Comparison of ENCODE assay signal across 13 cellular contexts in genomic region chr5:177364159-177364962, GRCh38. TPM values are rescaled to one million over a fixed set of nuclear protein-coding genes. Genes with fewer than 3 reads are reported as not detected.
DNase-seq lines count a peak whose midpoint lies in the region; ATAC-seq and TF ChIP-seq lines count a peak whose summit lies in the region.
"Had no signal": no experiment of that assay in that cellular context is flagged by ENCODE, and none has a peak within 500 bp of the region (broad histone marks: within the 10 kb centered on the region; RNA-seq: fewer than 3 reads in every experiment).

No MANE protein-coding gene starts in this region.

- peaks cover 72% of the 10 kb centered on the region for H3K4me1 Mint-ChIP-seq in activated T-cell treated with anti-CD3 and anti-CD28 coated beads, Interleukin-2, amount 50 U/mL, for 4 hours (ENCODE audit: low read depth)
- peaks cover 53% of the 10 kb centered on the region for H3K4me1 Mint-ChIP-seq in neural progenitor cell

- no peaks in the 10 kb centered on the region for H3K9me3 ChIP-seq in neural progenitor cell (ENCODE audit: low read depth)
- H3K9me3 ChIP-seq: prostate gland had no signal

- no peak overlapping the region for H3K4me3 ChIP-seq in neural progenitor cell

- H3F3A ChIP-seq in neural progenitor cell (ENCODE audit: low read depth), result peaks cover 38% of the 10 kb centered on the region

- no peak for TF ChIP-seq CTCF in neural progenitor cell (IDR thresholded peaks at IDR 0.05)

- H3K4me2 ChIP-seq in neural progenitor cell, result no peak overlapping the region

- H3K27me3 Mint-ChIP-seq in activated T-cell treated with anti-CD3 and anti-CD28 coated beads, Interleukin-2, amount 50 U/mL, for 4 hours (ENCODE audit: low read depth), result no peaks in the 10 kb centered on the region
- peaks cover 22% of the 10 kb centered on the region for H3K27me3 Mint-ChIP-seq in neural progenitor cell (ENCODE audit: insufficient read depth, low read depth)

- H3K9ac ChIP-seq in neural progenitor cell, result no peak overlapping the region

- H3K4me1 ChIP-seq in neural progenitor cell, result peaks cover 19% of the 10 kb centered on the region

- no peaks in the 10 kb centered on the region for H3K79me2 ChIP-seq in neural progenitor cell (ENCODE audit: low read depth)

- H3K36me3 Mint-ChIP-seq in activated T-cell treated with anti-CD3 and anti-CD28 coated beads, Interleukin-2, amount 50 U/mL, for 4 hours (ENCODE audit: insufficient read depth), result peaks cover 15% of the 10 kb centered on the region
- H3K36me3 Mint-ChIP-seq in neural progenitor cell, result no peaks in the 10 kb centered on the region

- no peaks in the 10 kb centered on the region for H4K20me1 ChIP-seq in neural progenitor cell (ENCODE audit: low read depth)

- H2AFZ ChIP-seq in neural progenitor cell (replicated peaks), result no peak overlapping the region

- peak; percentile 51 to 55 for ATAC-seq in activated T-cell treated with anti-CD3 and anti-CD28 coated beads, Interleukin-2, amount 50 U/mL, for 4 hours
- peak; percentile 35 for ATAC-seq in GM21786 (IDR thresholded peaks at IDR 0.05; ENCODE audit: unreplicated experiment)

- DNase-seq in activated T-cell treated with anti-CD3 and anti-CD28 coated beads, Interleukin-2, amount 50 U/mL, for 4 hours, result no peak
- DNase-seq in activated T-cell treated with anti-CD3 and anti-CD28 coated beads, Interleukin-2, amount 50 U/mL, for 1 hour, result no peak
- DNase-seq in activated T-cell treated with anti-CD3 and anti-CD28 coated beads, Interleukin-2, amount 50 U/mL, for 48 hours, result peak; percentile 65 to 68
- DNase-seq in neural progenitor cell (ENCODE audit: low spot score) (no peak), NCI-H510A treated with DMSO at 0.1 percent for 48 hours (lab: John Stamatoyannopoulos, UW) (no peak), DMS53 treated with DMSO at 0.1 percent for 48 hours (lab: John Stamatoyannopoulos, UW; ENCODE audit: unreplicated experiment) (no peak), HPDE6-E6E7 (ENCODE audit: extremely low spot score) (no peak)
- DNase-seq: activated CD4-positive, CD25-positive, alpha-beta regulatory T cell; brain microvascular endothelial cell; NCI-H1436 treated with DMSO at 0.1 percent for 48 hours had no signal

- peaks cover 44% of the 10 kb centered on the region for H3K27me3 ChIP-seq in neural progenitor cell
- H3K27me3 ChIP-seq: brain microvascular endothelial cell had no signal

- peak overlapping the region; percentile 50 for H3K27ac Mint-ChIP-seq in neural progenitor cell

- H3K4me3 Mint-ChIP-seq in activated T-cell treated with anti-CD3 and anti-CD28 coated beads, Interleukin-2, amount 50 U/mL, for 4 hours, result peak overlapping the region; percentile 62
- H3K4me3 Mint-ChIP-seq in neural progenitor cell, result peak overlapping the region; percentile 75

- no peak overlapping the region for H3K27ac ChIP-seq in neural progenitor cell
- H3K27ac ChIP-seq: brain microvascular endothelial cell had no signal

- no peaks in the 10 kb centered on the region for H3K9me3 Mint-ChIP-seq in activated T-cell treated with anti-CD3 and anti-CD28 coated beads, Interleukin-2, amount 50 U/mL, for 4 hours
- no peaks in the 10 kb centered on the region for H3K9me3 Mint-ChIP-seq in neural progenitor cell

- H3K36me3 ChIP-seq in neural progenitor cell, result no peaks in the 10 kb centered on the region
- H3K36me3 ChIP-seq: brain microvascular endothelial cell, prostate gland had no signal

RNA-seq across cellular contexts. Expression of gene RGS14, which starts 6.6 kb away (rescaled TPM):
- 10 to 100 TPM; 43.7 to 62.3 (median 46.2) TPM for total RNA-seq in activated T-cell treated with anti-CD3 and anti-CD28 coated beads, Interleukin-2, amount 50 U/mL, for 4 hours
- 3.2 and 19.0 TPM in 2 replicates for total RNA-seq in neural progenitor cell (ENCODE audit: low replicate concordance)

RNA-seq across cellular contexts. Expression of gene LMAN2, which starts 12.9 kb away (rescaled TPM):
- 100 to 1,000 TPM; 120 to 129 (median 127) TPM for total RNA-seq in activated T-cell treated with anti-CD3 and anti-CD28 coated beads, Interleukin-2, amount 50 U/mL, for 4 hours
- total RNA-seq in neural progenitor cell (ENCODE audit: low replicate concordance), result 96.5 and 116 TPM in 2 replicates

RNA-seq across cellular contexts. Expression of gene SLC34A1, which starts 19.9 kb away (rescaled TPM):
- not detected for total RNA-seq in activated T-cell treated with anti-CD3 and anti-CD28 coated beads, Interleukin-2, amount 50 U/mL, for 4 hours
- total RNA-seq in neural progenitor cell (ENCODE audit: low replicate concordance), result not detected in 2 replicates
- total RNA-seq: kidney epithelial cell, prostate gland had no signal

RNA-seq across cellular contexts. Expression of gene PFN3, which starts 36.1 kb away (rescaled TPM):
- total RNA-seq in activated T-cell treated with anti-CD3 and anti-CD28 coated beads, Interleukin-2, amount 50 U/mL, for 4 hours, result not detected
- total RNA-seq in neural progenitor cell (ENCODE audit: low replicate concordance), result not detected in 2 replicates
- total RNA-seq: kidney epithelial cell, prostate gland had no signal

RNA-seq across cellular contexts. Expression of gene F12, which starts 45.0 kb away (rescaled TPM):
- 1 to 10 TPM; 1.7 to 5.7 (median 3.1) TPM for total RNA-seq in activated T-cell treated with anti-CD3 and anti-CD28 coated beads, Interleukin-2, amount 50 U/mL, for 4 hours
- total RNA-seq in neural progenitor cell (ENCODE audit: low replicate concordance), result 2.0 TPM in 1 of 2 replicates, not detected in the other

Comparison
In these comparisons a context has a peak if more than half of its experiments do, and no peak if none do; other contexts are left out.
1. DNase-seq: peak in activated T-cell treated with anti-CD3 and anti-CD28 coated beads, Interleukin-2, amount 50 U/mL, for 48 hours (2 of 2); none in activated T-cell treated with anti-CD3 and anti-CD28 coated beads, Interleukin-2, amount 50 U/mL, for 4 hours (single experiment), activated T-cell treated with anti-CD3 and anti-CD28 coated beads, Interleukin-2, amount 50 U/mL, for 1 hour (single experiment), neural progenitor cell (single experiment), NCI-H510A treated with DMSO at 0.1 percent for 48 hours (single experiment), DMS53 treated with DMSO at 0.1 percent for 48 hours (single experiment) and HPDE6-E6E7 (single experiment).